Comparison of ENCODE assay signal across 31 cellular contexts in the genomic region with DNA sequence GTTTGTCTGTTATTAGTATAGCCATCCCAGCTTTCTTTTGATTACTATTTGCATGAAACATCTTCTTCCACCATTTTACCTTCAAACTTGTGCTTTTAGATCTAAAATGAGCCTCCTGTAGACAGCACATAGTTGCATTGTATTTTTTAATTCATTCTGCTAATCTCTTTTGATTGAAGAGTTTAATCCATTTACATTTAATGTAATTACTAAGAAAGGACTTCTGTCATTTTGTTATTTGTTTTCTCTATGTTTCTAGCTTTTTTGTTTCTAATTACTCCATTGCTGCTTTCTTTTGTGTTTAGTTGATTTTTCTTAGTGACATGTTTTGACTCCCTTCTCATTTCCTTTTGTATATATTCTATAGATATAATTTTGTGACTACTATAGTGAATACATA. TPM values are rescaled to one million over a fixed set of nuclear protein-coding genes. Genes with fewer than 3 reads are reported as not detected.
DNase-seq lines count a peak whose midpoint lies in the region; ATAC-seq, FAIRE-seq and TF ChIP-seq lines count a peak whose summit lies in the region.
"Had no signal": no experiment of that assay in that cellular context is flagged by ENCODE, and none has a peak within 500 bp of the region (broad histone marks: within the 10 kb centered on the region; RNA-seq: fewer than 3 reads in every experiment).

No MANE protein-coding gene starts in this region.

- DNase-seq in K562 (ENCODE audit: extremely low read depth in 1 of 4, low spot score in 3 of 4) (no peak), frontal cortex (ENCODE audit: low spot score in 2 of 2) (no peak), SIG-M5 (lab: John Stamatoyannopoulos, UW) (no peak)
- DNase-seq: 8988T; ACHN; AML-193; BE2C; C1 segment of cervical spinal cord; Caco-2; Calu3; CD4-positive, alpha-beta memory T cell; CD4-positive, alpha-beta T cell; CD4-positive, CD25-positive, alpha-beta regulatory T cell; CD8-positive, alpha-beta memory T cell; CD8-positive, alpha-beta T cell; COR-L47; DMS 273 treated with DMSO at 0.1 percent for 48 hours; DMS153; DMS53; DMS79; DMS79 treated with DMSO at 0.1 percent for 48 hours; DND-41; EL had no signal

- FAIRE-seq in K562 (lab: Jason Lieb, UNC) (no peak), frontal cortex (lab: Jason Lieb, UNC) (peak; percentile 17)
- FAIRE-seq: A204.1, A549, D721Med had no signal

- no peaks in the 10 kb centered on the region for H4K20me1 ChIP-seq in K562 (replicated peaks; ENCODE audit: control insufficient read depth, insufficient read depth, low read length)
- H4K20me1 ChIP-seq: BLaER1; BLaER1 treated with 17β-estradiol and CSF1 and Interleukin-3, amounts not matched to agents 10 nM and 100 nM had no signal

- no peak overlapping the region for H3K4me2 ChIP-seq in K562 (ENCODE audit: insufficient read depth, low read length)
- H3K4me2 ChIP-seq: A549; BLaER1; BLaER1 treated with 17β-estradiol and CSF1 and Interleukin-3, amounts not matched to agents 10 nM and 100 nM had no signal

- no peaks in the 10 kb centered on the region for H3K36me3 ChIP-seq in K562 (ENCODE audit: control insufficient read depth, insufficient read depth, low read length)
- H3K36me3 ChIP-seq: BE2C; BLaER1; BLaER1 treated with 17β-estradiol and CSF1 and Interleukin-3, amounts not matched to agents 10 nM and 100 nM had no signal

- no peak overlapping the region for H3K9ac ChIP-seq in K562 (ENCODE audit: insufficient read depth in 1 of 2, low read depth in 2 of 2, low read length in 2 of 2)
- H3K9ac ChIP-seq: BLaER1; BLaER1 treated with 17β-estradiol and CSF1 and Interleukin-3, amounts not matched to agents 10 nM and 100 nM had no signal

- H3K9me3 ChIP-seq in K562 (replicated peaks; ENCODE audit: control insufficient read depth, insufficient read depth, low read depth, low read length): no peaks in the 10 kb centered on the region
- H3K9me3 ChIP-seq: BE2C had no signal

- H3K9me1 ChIP-seq in K562 (ENCODE audit: control insufficient read depth, insufficient read depth, low read length): no peaks in the 10 kb centered on the region

- peaks cover 11 to 16% of the 10 kb centered on the region in 2 experiments; a peak in 4 of 5 replicates for H3K27me3 ChIP-seq in K562 (ENCODE audit: control insufficient read depth in 2 of 2, insufficient read depth in 2 of 2, low read length in 2 of 2)
- H3K27me3 ChIP-seq: BE2C; BLaER1; BLaER1 treated with 17β-estradiol and CSF1 and Interleukin-3, amounts not matched to agents 10 nM and 100 nM had no signal

- no peaks in the 10 kb centered on the region for H3K4me1 ChIP-seq in K562 (replicated peaks in 1 of 2; ENCODE audit: control insufficient read depth in 2 of 2, insufficient read depth in 2 of 2, low read length in 2 of 2)
- H3K4me1 ChIP-seq: A549; BE2C; BLaER1; BLaER1 treated with 17β-estradiol and CSF1 and Interleukin-3, amounts not matched to agents 10 nM and 100 nM; Caco-2 had no signal

- no peak for TF ChIP-seq RAD21 in K562 (CRISPR knock-in tag; conservative IDR thresholded peaks at IDR 0.05 in 1 of 2, IDR thresholded peaks at IDR 0.05 in 1 of 2)

- H3K27ac ChIP-seq in K562 (ENCODE audit: extremely low read depth, low read depth, low read length): no peak overlapping the region
- H3K27ac ChIP-seq: 22Rv1; A549; BLaER1; BLaER1 treated with 17β-estradiol and CSF1 and Interleukin-3, amounts not matched to agents 10 nM and 100 nM; C4-2B had no signal

- in situ Hi-C loops in K562 (cut with MboI): no loop called here

- POLR2A ChIA-PET in K562 (lab: Yijun Ruan, JAX): interaction anchor here (1.0 kb wide), 1 partner anchor 13 kb away, joined by 3 read pairs; no protein-coding TSS in a partner anchor

- TF ChIP-seq EP300 in K562 (IDR thresholded peaks at IDR 0.05; ENCODE audit: low read length): no peak

- H3K79me2 ChIP-seq in K562 (ENCODE audit: control insufficient read depth, insufficient read depth, low read length): no peaks in the 10 kb centered on the region

- H2AFZ ChIP-seq in K562 (ENCODE audit: low read depth, low read length): no peak overlapping the region

- no peak for TF ChIP-seq POLR2A in K562 (conservative IDR thresholded peaks at IDR 0.05)

- CTCF ChIA-PET in K562 (lab: Yijun Ruan, JAX; ENCODE audit: low intra/inter-chr PET ratio): no interaction called here

- H3K4me3 ChIP-seq in K562: no peak overlapping the region
- H3K4me3 ChIP-seq: A549; BLaER1; BLaER1 treated with 17β-estradiol and CSF1 and Interleukin-3, amounts not matched to agents 10 nM and 100 nM had no signal

- ATAC-seq in K562: no peak
- no peak for ATAC-seq in GM18520 (IDR thresholded peaks at IDR 0.05; ENCODE audit: unreplicated experiment)
- ATAC-seq: A549; CD8-positive, alpha-beta T cell had no signal

- no peak for TF ChIP-seq CTCF in K562 (IDR thresholded peaks at IDR 0.05 in 2 of 3, conservative IDR thresholded peaks at IDR 0.05 in 1 of 3; ENCODE audit: insufficient read depth in 2 of 3, low read depth in 1 of 3, low read length in 3 of 3)

- BruUV-seq in K562 (replicated peaks; lab: Mats Ljungman, UMichigan): no TSS peak

- intact Hi-C loops in K562 (cut with micrococcal nuclease): no loop called here

TF ChIP-seq in K562, 482 proteins besides CTCF, POLR2A, EP300 and RAD21:
- TF ChIP-seq EP400 (IDR thresholded peaks at IDR 0.05): no peak
- no peak for TF ChIP-seq KHSRP (IDR thresholded peaks at IDR 0.05)
- TF ChIP-seq STAT5B (CRISPR knock-in tag; IDR thresholded peaks at IDR 0.05): no peak
- TF ChIP-seq ZNF507 (tag; conservative IDR thresholded peaks at IDR 0.05): peak; percentile 95
- TF ChIP-seq JUNB (CRISPR knock-in tag; conservative IDR thresholded peaks at IDR 0.05): no peak
- TF ChIP-seq, protein P1, sequence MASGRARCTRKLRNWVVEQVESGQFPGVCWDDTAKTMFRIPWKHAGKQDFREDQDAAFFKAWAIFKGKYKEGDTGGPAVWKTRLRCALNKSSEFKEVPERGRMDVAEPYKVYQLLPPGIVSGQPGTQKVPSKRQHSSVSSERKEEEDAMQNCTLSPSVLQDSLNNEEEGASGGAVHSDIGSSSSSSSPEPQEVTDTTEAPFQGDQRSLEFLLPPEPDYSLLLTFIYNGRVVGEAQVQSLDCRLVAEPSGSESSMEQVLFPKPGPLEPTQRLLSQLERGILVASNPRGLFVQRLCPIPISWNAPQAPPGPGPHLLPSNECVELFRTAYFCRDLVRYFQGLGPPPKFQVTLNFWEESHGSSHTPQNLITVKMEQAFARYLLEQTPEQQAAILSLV (tag; IDR thresholded peaks at IDR 0.05): no peak
- TF ChIP-seq ZNF444 (CRISPR knock-in tag; IDR thresholded peaks at IDR 0.05): no peak

RNA-seq across cellular contexts. Expression of a gene that starts 43.7 kb away (rescaled TPM):
- 31.4 and 53.6 TPM in 2 replicates for total RNA-seq in K562 (2011; cell fraction: chromatin; rRNA removed; ENCODE audit: low replicate concordance)
- total RNA-seq in K562 (2011; cell fraction: nucleolus; rRNA removed): 16.0 and 23.7 TPM in 2 replicates
- total RNA-seq in K562 (2011; cell fraction: nucleoplasm; rRNA removed): 32.6 and 63.1 TPM in 2 replicates
- total RNA-seq in K562 (2014; rRNA removed): 10.1 and 16.6 TPM in 2 replicates
- total RNA-seq in K562 (2014; rRNA removed; fragmentation: Illumina TruSeq; extraction: Trizol): 26.7 and 28.6 TPM in 2 replicates
- 23.1 and 23.8 TPM in 2 replicates for total RNA-seq in K562 (2015; rRNA removed; fragmentation: Illumina TruSeq; extraction: Trizol)
- total RNA-seq in K562 (2021): 26.7 and 27.1 TPM in 2 replicates
- 17.2 and 27.1 TPM in 2 replicates for polyA plus RNA-seq in K562 (2011; rRNA removed)
- 9.7 and 10.1 TPM in 2 replicates for polyA plus RNA-seq in K562 (2011; cell fraction: cytosol; rRNA removed)
- 27.3 and 40.7 TPM in 2 replicates for polyA plus RNA-seq in K562 (2011; cell fraction: nucleus; rRNA removed)
- polyA plus RNA-seq in K562 (2012): 10.0 and 14.2 TPM in 2 replicates
- 16.4 and 17.3 TPM in 2 replicates for polyA plus RNA-seq in K562 (2014; fragmentation: Illumina TruSeq; extraction: Trizol)
- 1 to 10 TPM; 4.7 to 8.3 TPM for polyA plus RNA-seq in K562 (2014; fragmentation: Nextera tagmentation; extraction: Ambion mirVana)
- 12.1 and 12.3 TPM in 2 replicates for polyA plus RNA-seq in K562 (2014; rRNA removed)
- 78.9 and 105 TPM in 2 replicates for polyA minus RNA-seq in K562 (2011; rRNA and poly(A)+ RNA removed)
- polyA minus RNA-seq in K562 (2011; cell fraction: cytosol; rRNA and poly(A)+ RNA removed): 20.0 and 47.9 TPM in 2 replicates
- polyA minus RNA-seq in K562 (2011; cell fraction: nucleus; rRNA and poly(A)+ RNA removed): 27.6 and 31.1 TPM in 2 replicates
- 165 TPM for total RNA-seq in frontal cortex
